ENCODE assay signal across 9 cellular contexts in genomic region chr4:6953751-6954380, GRCh38. TPM values are rescaled to one million over a fixed set of nuclear protein-coding genes. Genes with fewer than 3 reads are reported as not detected.
DNase-seq lines count a peak whose midpoint lies in the region; ATAC-seq and TF ChIP-seq lines count a peak whose summit lies in the region.
"Had no signal": no experiment of that assay in that cellular context is flagged by ENCODE, and none has a peak within 500 bp of the region (broad histone marks: within the 10 kb centered on the region; RNA-seq: fewer than 3 reads in every experiment).

No MANE protein-coding gene starts in this region.

- H3K4me1 ChIP-seq in Caco-2 (peaks cover 32% of the 10 kb centered on the region), adrenal gland (replicated peaks in 1 of 2) (peaks cover 0 to 17% of the 10 kb centered on the region in 2 donors)

- TF ChIP-seq CTCF in Caco-2 (IDR thresholded peaks at IDR 0.05; ENCODE audit: insufficient read depth in 1 of 2, low read depth in 1 of 2, low read length in 1 of 2, severe bottlenecking in 1 of 2, unreplicated experiment in 1 of 2), result no peak
- TF ChIP-seq CTCF in adrenal gland (IDR thresholded peaks at IDR 0.05), result no peak

- CTCF ChIA-PET in Caco-2 (lab: Charles Lee), result interaction anchor here (0.7 to 1.8 kb wide), 7 partner anchors 9 to 89 kb away, joined by 3 to 8 read pairs (median 3); a partner anchor contains a TSS
- CTCF ChIA-PET in activated CD8-positive, alpha-beta T cell treated with anti-CD3 and anti-CD28 coated beads, Interleukin-2, amount 10 ng/mL, durations not matched to agents 7 days and 5 days (lab: Charles Lee), result no interaction called here

- peak overlapping the region; percentile 76 for H3K4me3 Mint-ChIP-seq in Caco-2 (ENCODE audit: unreplicated experiment)
- H3K4me3 Mint-ChIP-seq in activated CD8-positive, alpha-beta T cell treated with anti-CD3 and anti-CD28 coated beads, Interleukin-2, amount 10 ng/mL, durations not matched to agents 7 days and 5 days, result no peak overlapping the region
- H3K4me3 Mint-ChIP-seq: activated naive CD4-positive, alpha-beta T cell treated with anti-CD3 and anti-CD28 coated beads, Interleukin-2, amount 50 U/mL, for 24 hours had no signal

- DNase-seq in Caco-2 (peak; percentile 95 to 96), adrenal gland (peak; percentile 72 to 93 (median 92)), cardiac septum (ENCODE audit: low spot score) (peak; percentile 87), renal cortical epithelial cell (ENCODE audit: low read depth) (peak; percentile 79), MG63 (no peak), activated gamma-delta T cell treated with Interleukin-2 at 50 U/mL for 16 hours (no peak)
- DNase-seq in activated CD8-positive, alpha-beta T cell treated with anti-CD3 and anti-CD28 coated beads, Interleukin-2, amount 10 ng/mL, durations not matched to agents 7 days and 5 days, result no peak

- no peaks in the 10 kb centered on the region for H3K36me3 ChIP-seq in Caco-2 (ENCODE audit: control insufficient read depth, insufficient read depth, low read length)
- no peaks in the 10 kb centered on the region for H3K36me3 ChIP-seq in adrenal gland (replicated peaks in 1 of 2)
- no peaks in the 10 kb centered on the region for H3K36me3 ChIP-seq in MG63

- no peaks in the 10 kb centered on the region for H3K27me3 Mint-ChIP-seq in Caco-2 (ENCODE audit: insufficient read depth, unreplicated experiment)
- H3K27me3 Mint-ChIP-seq in activated CD8-positive, alpha-beta T cell treated with anti-CD3 and anti-CD28 coated beads, Interleukin-2, amount 10 ng/mL, durations not matched to agents 7 days and 5 days (ENCODE audit: low read depth), result no peaks in the 10 kb centered on the region
- H3K27me3 Mint-ChIP-seq: activated naive CD4-positive, alpha-beta T cell treated with anti-CD3 and anti-CD28 coated beads, Interleukin-2, amount 50 U/mL, for 24 hours had no signal

- no peaks in the 10 kb centered on the region for H3K9me3 Mint-ChIP-seq in Caco-2 (ENCODE audit: unreplicated experiment)
- H3K9me3 Mint-ChIP-seq in activated CD8-positive, alpha-beta T cell treated with anti-CD3 and anti-CD28 coated beads, Interleukin-2, amount 10 ng/mL, durations not matched to agents 7 days and 5 days (ENCODE audit: insufficient read depth), result no peaks in the 10 kb centered on the region
- H3K9me3 Mint-ChIP-seq: activated naive CD4-positive, alpha-beta T cell treated with anti-CD3 and anti-CD28 coated beads, Interleukin-2, amount 50 U/mL, for 24 hours had no signal

- POLR2A ChIA-PET in Caco-2 (lab: Charles Lee), result interaction anchor here (0.6 to 1.2 kb wide), 5 partner anchors 33 to 148 kb away, joined by 3 to 7 read pairs (median 4); partner anchors contain the start of gene TBC1D14
- POLR2A ChIA-PET in activated CD8-positive, alpha-beta T cell treated with anti-CD3 and anti-CD28 coated beads, Interleukin-2, amount 10 ng/mL, durations not matched to agents 7 days and 5 days (lab: Charles Lee), result no interaction called here

- peaks cover 6% of the 10 kb centered on the region for H3K36me3 Mint-ChIP-seq in Caco-2 (ENCODE audit: insufficient read depth, unreplicated experiment)
- peaks cover 4% of the 10 kb centered on the region for H3K36me3 Mint-ChIP-seq in activated CD8-positive, alpha-beta T cell treated with anti-CD3 and anti-CD28 coated beads, Interleukin-2, amount 10 ng/mL, durations not matched to agents 7 days and 5 days (ENCODE audit: low read depth)

- H3K4me3 ChIP-seq in Caco-2 (ENCODE audit: low read depth, low read length) (peak overlapping the region; percentile 37), adrenal gland (peak overlapping the region in 1 of 4 donors; percentile 42), MG63 (no peak overlapping the region)

- 16 to 43% (median 35%) methylated on average over 10 to 35 of the region's 35 CpGs for WGBS in adrenal gland, 4 donors

- peaks cover 35% of the 10 kb centered on the region for H3K4me1 Mint-ChIP-seq in Caco-2 (ENCODE audit: low read depth, unreplicated experiment)
- peaks cover 23% of the 10 kb centered on the region for H3K4me1 Mint-ChIP-seq in activated CD8-positive, alpha-beta T cell treated with anti-CD3 and anti-CD28 coated beads, Interleukin-2, amount 10 ng/mL, durations not matched to agents 7 days and 5 days (ENCODE audit: low read depth)

- H3K9me3 ChIP-seq in Caco-2 (no peaks in the 10 kb centered on the region), adrenal gland (replicated peaks in 1 of 3) (no peaks in the 10 kb centered on the region), MG63 (no peaks in the 10 kb centered on the region)

- no TSS peak for BruUV-seq in Caco-2 (replicated peaks; lab: Mats Ljungman, UMichigan)

- H3K27ac Mint-ChIP-seq in Caco-2 (ENCODE audit: unreplicated experiment), result peak overlapping the region; percentile 79
- H3K27ac Mint-ChIP-seq in activated CD8-positive, alpha-beta T cell treated with anti-CD3 and anti-CD28 coated beads, Interleukin-2, amount 10 ng/mL, durations not matched to agents 7 days and 5 days, result no peak overlapping the region
- H3K27ac Mint-ChIP-seq: activated naive CD4-positive, alpha-beta T cell treated with anti-CD3 and anti-CD28 coated beads, Interleukin-2, amount 50 U/mL, for 24 hours had no signal

- H3K27me3 ChIP-seq in Caco-2 (replicated peaks; ENCODE audit: control insufficient read depth, insufficient read depth, low read length) (no peaks in the 10 kb centered on the region), adrenal gland (no peaks in the 10 kb centered on the region), MG63 (no peaks in the 10 kb centered on the region)

- peak in 1 of 2 donors; percentile 32 for TF ChIP-seq POLR2A in adrenal gland (IDR thresholded peaks at IDR 0.05)

- peak overlapping the region in 4 of 5 donors; percentile 22 to 77 (median 66) for H3K27ac ChIP-seq in adrenal gland

- intact Hi-C loops in Caco-2 (cut with micrococcal nuclease; ENCODE audit: unreplicated experiment) (loop anchor here (1.0 to 5.0 kb wide), 3 partner anchors 37 to 62 kb away; partner anchors contain the start of gene TBC1D14), adrenal gland (cut with DNase I) (no loop called here), cardiac septum (cut with DNase I) (no loop called here)

- no peak for ATAC-seq in activated CD8-positive, alpha-beta T cell treated with anti-CD3 and anti-CD28 coated beads, Interleukin-2, amount 10 ng/mL, durations not matched to agents 7 days and 5 days
- ATAC-seq in GM18907 (IDR thresholded peaks at IDR 0.05; ENCODE audit: unreplicated experiment), result no peak

RNA-seq across cellular contexts. Expression of gene TBC1D14, which starts 44.2 kb away (rescaled TPM):
- 54.0 and 57.6 TPM in 2 replicates for total RNA-seq in Caco-2 (2022)
- 100 to 1,000 TPM in 1 of 8 donors, 10 to 100 TPM in 7; 74.9 to 110 (median 84.3) TPM for total RNA-seq in adrenal gland
- 10 to 100 TPM; 24.9 to 54.0 (median 28.2) TPM for polyA plus RNA-seq in adrenal gland
- total RNA-seq in cardiac septum, result 30.8 TPM
- total RNA-seq in renal cortical epithelial cell, result 50.7 and 94.0 TPM in 2 replicates
- 15.3 and 16.3 TPM in 2 replicates for total RNA-seq in MG63 (2014; rRNA removed; shearing (Covaris generic); ENCODE audit: low replicate concordance)
- total RNA-seq in activated CD8-positive, alpha-beta T cell treated with anti-CD3 and anti-CD28 coated beads, Interleukin-2, amount 10 ng/mL, durations not matched to agents 7 days and 5 days, result 10 to 100 TPM; 39.4 to 39.8 TPM

Comparison
In these comparisons a context has a peak if more than half of its experiments do, and no peak if none do; other contexts are left out.
1. DNase-seq: peak in Caco-2 (2 of 2), adrenal gland (7 of 7), cardiac septum (single experiment) and renal cortical epithelial cell (single experiment); none in MG63 (single experiment), activated CD8-positive, alpha-beta T cell treated with anti-CD3 and anti-CD28 coated beads, Interleukin-2, amount 10 ng/mL, durations not matched to agents 7 days and 5 days (single experiment) and activated gamma-delta T cell treated with Interleukin-2 at 50 U/mL for 16 hours (single experiment).